ENCODE assay signal across 14 cellular contexts in the genomic region with DNA sequence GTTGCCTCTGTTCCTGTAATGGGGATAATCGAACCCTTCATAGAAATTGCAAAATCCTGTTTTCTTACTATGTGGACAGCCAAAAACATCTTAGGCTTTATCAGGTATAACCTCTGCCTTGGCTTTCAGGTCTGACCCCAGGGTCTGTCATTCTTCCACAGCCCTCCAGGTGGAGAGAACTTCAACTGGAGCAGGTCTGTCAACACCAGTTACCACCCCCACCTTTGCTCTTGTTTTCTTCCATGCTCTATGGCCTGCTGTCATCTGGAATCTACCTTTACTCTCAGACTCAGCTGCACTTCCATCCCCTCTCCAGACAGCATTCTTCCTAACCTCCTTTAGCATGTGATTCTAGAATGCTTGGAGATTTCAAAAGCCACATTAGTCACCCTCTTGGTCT. TPM values are rescaled to one million over a fixed set of nuclear protein-coding genes. Genes with fewer than 3 reads are reported as not detected.
DNase-seq lines count a peak whose midpoint lies in the region; ATAC-seq, FAIRE-seq and TF ChIP-seq lines count a peak whose summit lies in the region.
"Had no signal": no experiment of that assay in that cellular context is flagged by ENCODE, and none has a peak within 500 bp of the region (broad histone marks: within the 10 kb centered on the region; RNA-seq: fewer than 3 reads in every experiment).

No MANE protein-coding gene starts in this region.

- no peaks in the 10 kb centered on the region for H3K4me1 Mint-ChIP-seq in activated CD8-positive, alpha-beta T cell treated with anti-CD3 and anti-CD28 coated beads for 36 hours (ENCODE audit: low read depth)
- no peaks in the 10 kb centered on the region for H3K4me1 Mint-ChIP-seq in activated CD8-positive, alpha-beta T cell treated with anti-CD3 and anti-CD28 coated beads, Interleukin-2, amount 10 ng/mL, durations not matched to agents 7 days and 5 days (ENCODE audit: low read depth)
- H3K4me1 Mint-ChIP-seq in type B pancreatic cell (ENCODE audit: unreplicated experiment) = no peaks in the 10 kb centered on the region
- H3K4me1 Mint-ChIP-seq: activated CD4-positive, alpha-beta T cell treated with anti-CD3 and anti-CD28 coated beads for 36 hours had no signal

- TF ChIP-seq POLR2A in erythroblast (IDR thresholded peaks at IDR 0.05; ENCODE audit: low read length) (no peak), GM12892 (IDR thresholded peaks at IDR 0.05; ENCODE audit: low read depth, low read length) (no peak)

- POLR2A ChIA-PET in activated CD8-positive, alpha-beta T cell treated with anti-CD3 and anti-CD28 coated beads for 36 hours (lab: Charles Lee) = interaction anchor here (0.6 kb wide), 1 partner anchor 36 kb away, joined by 3 read pairs; no protein-coding TSS in a partner anchor
- POLR2A ChIA-PET in activated CD8-positive, alpha-beta T cell treated with anti-CD3 and anti-CD28 coated beads, Interleukin-2, amount 10 ng/mL, durations not matched to agents 7 days and 5 days (lab: Charles Lee) = no interaction called here
- POLR2A ChIA-PET in OCI-LY7 (lab: Charles Lee) = no interaction called here

- BruUV-seq in OCI-LY7 (replicated peaks; lab: Mats Ljungman, UMichigan) = no TSS peak

- H3K4me1 ChIP-seq in OCI-LY7 (ENCODE audit: insufficient read depth, low read length, poor library complexity, severe bottlenecking) = no peaks in the 10 kb centered on the region

- no peaks in the 10 kb centered on the region for H3K9me3 ChIP-seq in OCI-LY7 (ENCODE audit: low read length)

- intact Hi-C loops in activated CD8-positive, alpha-beta T cell treated with anti-CD3 and anti-CD28 coated beads for 36 hours (cut with micrococcal nuclease) = no loop called here
- intact Hi-C loops in OCI-LY7 (cut with micrococcal nuclease; ENCODE audit: unreplicated experiment) = no loop called here

- DNase-seq in activated CD8-positive, alpha-beta T cell treated with anti-CD3 and anti-CD28 coated beads for 36 hours = peak; percentile 14
- DNase-seq in activated CD8-positive, alpha-beta T cell treated with anti-CD3 and anti-CD28 coated beads, Interleukin-2, amount 10 ng/mL, durations not matched to agents 7 days and 5 days = no peak
- DNase-seq in OCI-LY7 (ENCODE audit: low spot score) (no peak), erythroblast (lab: John Stamatoyannopoulos, UW) (peak; percentile 20 to 23), type B pancreatic cell (ENCODE audit: extremely low spot score, unreplicated experiment) (no peak), kidney glomerular epithelial cell (lab: John Stamatoyannopoulos, UW) (no peak), GM12892 (ENCODE audit: insufficient read length) (no peak)
- DNase-seq: activated CD4-positive, alpha-beta T cell treated with anti-CD3 and anti-CD28 coated beads for 36 hours had no signal

- H3K27ac Mint-ChIP-seq in activated CD8-positive, alpha-beta T cell treated with anti-CD3 and anti-CD28 coated beads for 36 hours = no peak overlapping the region
- H3K27ac Mint-ChIP-seq in activated CD8-positive, alpha-beta T cell treated with anti-CD3 and anti-CD28 coated beads, Interleukin-2, amount 10 ng/mL, durations not matched to agents 7 days and 5 days = no peak overlapping the region
- H3K27ac Mint-ChIP-seq in type B pancreatic cell = no peak overlapping the region
- H3K27ac Mint-ChIP-seq: activated CD4-positive, alpha-beta T cell treated with anti-CD3 and anti-CD28 coated beads for 36 hours had no signal

- no peak for TF ChIP-seq CTCF in activated CD8-positive, alpha-beta T cell treated with anti-CD3 and anti-CD28 coated beads for 36 hours (IDR thresholded peaks at IDR 0.05)
- TF ChIP-seq CTCF in OCI-LY7 (conservative IDR thresholded peaks at IDR 0.05; ENCODE audit: low read length) (peak; percentile 19; the same call in 1 of the 2 replicates), type B pancreatic cell (conservative IDR thresholded peaks at IDR 0.05) (peak; percentile 25)

- no peak overlapping the region for H3K4me3 Mint-ChIP-seq in activated CD8-positive, alpha-beta T cell treated with anti-CD3 and anti-CD28 coated beads for 36 hours
- no peak overlapping the region for H3K4me3 Mint-ChIP-seq in activated CD8-positive, alpha-beta T cell treated with anti-CD3 and anti-CD28 coated beads, Interleukin-2, amount 10 ng/mL, durations not matched to agents 7 days and 5 days
- no peak overlapping the region for H3K4me3 Mint-ChIP-seq in type B pancreatic cell
- H3K4me3 Mint-ChIP-seq: activated CD4-positive, alpha-beta T cell treated with anti-CD3 and anti-CD28 coated beads for 36 hours had no signal

- H3K36me3 ChIP-seq in OCI-LY7 (ENCODE audit: insufficient read depth, low read length) = no peaks in the 10 kb centered on the region

- ATAC-seq in activated CD8-positive, alpha-beta T cell treated with anti-CD3 and anti-CD28 coated beads for 36 hours = no peak
- ATAC-seq in activated CD8-positive, alpha-beta T cell treated with anti-CD3 and anti-CD28 coated beads, Interleukin-2, amount 10 ng/mL, durations not matched to agents 7 days and 5 days = no peak
- ATAC-seq in HG02852 (IDR thresholded peaks at IDR 0.05; ENCODE audit: unreplicated experiment) = no peak
- ATAC-seq: activated CD4-positive, alpha-beta T cell treated with anti-CD3 and anti-CD28 coated beads for 36 hours had no signal

- H3K27me3 Mint-ChIP-seq in activated CD8-positive, alpha-beta T cell treated with anti-CD3 and anti-CD28 coated beads for 36 hours = no peaks in the 10 kb centered on the region
- H3K27me3 Mint-ChIP-seq in activated CD8-positive, alpha-beta T cell treated with anti-CD3 and anti-CD28 coated beads, Interleukin-2, amount 10 ng/mL, durations not matched to agents 7 days and 5 days (ENCODE audit: low read depth) = peaks cover 4% of the 10 kb centered on the region
- H3K27me3 Mint-ChIP-seq in type B pancreatic cell = no peaks in the 10 kb centered on the region
- H3K27me3 Mint-ChIP-seq: activated CD4-positive, alpha-beta T cell treated with anti-CD3 and anti-CD28 coated beads for 36 hours had no signal

- H3K27ac ChIP-seq in OCI-LY7 (ENCODE audit: low read depth, low read length, poor library complexity, severe bottlenecking) = no peak overlapping the region
- H3K27ac ChIP-seq: SK-N-MC had no signal

- H3K4me3 ChIP-seq in OCI-LY7 (ENCODE audit: low read depth, low read length, poor library complexity, severe bottlenecking) = no peak overlapping the region
- H3K4me3 ChIP-seq: SK-N-MC had no signal

- CTCF ChIA-PET in activated CD8-positive, alpha-beta T cell treated with anti-CD3 and anti-CD28 coated beads for 36 hours (lab: Charles Lee) = interaction anchor here (0.9 kb wide), 1 partner anchor 201 kb away, joined by 3 read pairs; no protein-coding TSS in a partner anchor
- CTCF ChIA-PET in activated CD8-positive, alpha-beta T cell treated with anti-CD3 and anti-CD28 coated beads, Interleukin-2, amount 10 ng/mL, durations not matched to agents 7 days and 5 days (lab: Charles Lee) = no interaction called here
- CTCF ChIA-PET in OCI-LY7 (lab: Charles Lee; ENCODE audit: unreplicated experiment) = no interaction called here

- H4K20me1 ChIP-seq in OCI-LY7 (ENCODE audit: insufficient read depth, low read length) = no peaks in the 10 kb centered on the region

- H3K79me2 ChIP-seq in OCI-LY7 (ENCODE audit: insufficient read depth, low read depth, low read length) = no peaks in the 10 kb centered on the region

- no peak for FAIRE-seq in GM12892 (lab: Jason Lieb, UNC)

- no peaks in the 10 kb centered on the region for H3K36me3 Mint-ChIP-seq in activated CD8-positive, alpha-beta T cell treated with anti-CD3 and anti-CD28 coated beads for 36 hours (ENCODE audit: low read depth)
- H3K36me3 Mint-ChIP-seq in activated CD8-positive, alpha-beta T cell treated with anti-CD3 and anti-CD28 coated beads, Interleukin-2, amount 10 ng/mL, durations not matched to agents 7 days and 5 days (ENCODE audit: low read depth) = no peaks in the 10 kb centered on the region
- H3K36me3 Mint-ChIP-seq in type B pancreatic cell = peaks cover 3% of the 10 kb centered on the region

- H3K9me2 ChIP-seq in OCI-LY7 (ENCODE audit: insufficient read depth, low read length) = no peaks in the 10 kb centered on the region

- no peak overlapping the region for H3K4me2 ChIP-seq in OCI-LY7 (ENCODE audit: low read length)

- H2AFZ ChIP-seq in OCI-LY7 (ENCODE audit: low read length) = no peak overlapping the region

- H3K9me3 Mint-ChIP-seq in activated CD8-positive, alpha-beta T cell treated with anti-CD3 and anti-CD28 coated beads for 36 hours = no peaks in the 10 kb centered on the region
- no peaks in the 10 kb centered on the region for H3K9me3 Mint-ChIP-seq in activated CD8-positive, alpha-beta T cell treated with anti-CD3 and anti-CD28 coated beads, Interleukin-2, amount 10 ng/mL, durations not matched to agents 7 days and 5 days (ENCODE audit: insufficient read depth)
- H3K9me3 Mint-ChIP-seq in type B pancreatic cell = no peaks in the 10 kb centered on the region

RNA-seq across cellular contexts. Expression of a gene that starts 10.4 kb away (rescaled TPM):
- not detected for total RNA-seq in activated CD8-positive, alpha-beta T cell treated with anti-CD3 and anti-CD28 coated beads for 36 hours
- not detected for total RNA-seq in activated CD8-positive, alpha-beta T cell treated with anti-CD3 and anti-CD28 coated beads, Interleukin-2, amount 10 ng/mL, durations not matched to agents 7 days and 5 days
- total RNA-seq in OCI-LY7 (2014; rRNA removed; shearing (Covaris generic)) = not detected in 2 replicates
- total RNA-seq in OCI-LY7 (2022) (not detected in 2 replicates), type B pancreatic cell (ENCODE audit: low replicate concordance) (not detected in 2 replicates)
- polyA plus RNA-seq in GM12892 (2012; ENCODE audit: missing spikeins) = 0.45 TPM
- total RNA-seq: activated CD4-positive, alpha-beta T cell treated with anti-CD3 and anti-CD28 coated beads for 36 hours; G401; NCI-H460; pulmonary artery endothelial cell; subcutaneous adipose tissue had no signal

RNA-seq across cellular contexts. Expression of a gene that starts 18.6 kb away (rescaled TPM):
- 10 to 100 TPM; 45.6 to 46.4 TPM for total RNA-seq in activated CD8-positive, alpha-beta T cell treated with anti-CD3 and anti-CD28 coated beads for 36 hours
- 10 to 100 TPM; 52.7 to 61.1 TPM for total RNA-seq in activated CD8-positive, alpha-beta T cell treated with anti-CD3 and anti-CD28 coated beads, Interleukin-2, amount 10 ng/mL, durations not matched to agents 7 days and 5 days
- 21.5 and 25.2 TPM in 2 replicates for total RNA-seq in OCI-LY7 (2014; rRNA removed; shearing (Covaris generic))
- total RNA-seq in OCI-LY7 (2022) (38.6 and 47.6 TPM in 2 replicates), type B pancreatic cell (ENCODE audit: low replicate concordance) (20.0 and 29.6 TPM in 2 replicates)
- 25.3 TPM for polyA plus RNA-seq in GM12892 (2012; ENCODE audit: missing spikeins)

RNA-seq across cellular contexts. Expression of a gene that starts 32.2 kb away (rescaled TPM):
- 1 to 10 TPM; 8.2 to 9.1 TPM for total RNA-seq in activated CD8-positive, alpha-beta T cell treated with anti-CD3 and anti-CD28 coated beads for 36 hours
- 10 to 100 TPM; 14.3 to 14.9 TPM for total RNA-seq in activated CD8-positive, alpha-beta T cell treated with anti-CD3 and anti-CD28 coated beads, Interleukin-2, amount 10 ng/mL, durations not matched to agents 7 days and 5 days
- 4.8 and 5.0 TPM in 2 replicates for total RNA-seq in OCI-LY7 (2014; rRNA removed; shearing (Covaris generic))
- total RNA-seq in OCI-LY7 (2022) (19.1 and 19.6 TPM in 2 replicates), type B pancreatic cell (ENCODE audit: low replicate concordance) (25.3 and 26.1 TPM in 2 replicates)
- 19.4 TPM for polyA plus RNA-seq in GM12892 (2012; ENCODE audit: missing spikeins)

RNA-seq across cellular contexts. Expression of a gene that starts 49.9 kb away (rescaled TPM):
- not detected for total RNA-seq in activated CD8-positive, alpha-beta T cell treated with anti-CD3 and anti-CD28 coated beads for 36 hours
- not detected for total RNA-seq in activated CD8-positive, alpha-beta T cell treated with anti-CD3 and anti-CD28 coated beads, Interleukin-2, amount 10 ng/mL, durations not matched to agents 7 days and 5 days
- total RNA-seq in OCI-LY7 (2014; rRNA removed; shearing (Covaris generic)) = not detected in 2 replicates
- total RNA-seq in OCI-LY7 (2022) (not detected in 2 replicates), type B pancreatic cell (ENCODE audit: low replicate concordance) (0.80 and 1.2 TPM in 2 replicates)
- polyA plus RNA-seq in GM12892 (2012; ENCODE audit: missing spikeins) = 0.13 TPM
- total RNA-seq: activated CD4-positive, alpha-beta T cell treated with anti-CD3 and anti-CD28 coated beads for 36 hours; NCI-H460 had no signal

Comparison
In these comparisons a context has a peak if more than half of its experiments do, and no peak if none do; other contexts are left out.
1. DNase-seq: peak in activated CD8-positive, alpha-beta T cell treated with anti-CD3 and anti-CD28 coated beads for 36 hours (single experiment) and erythroblast (2 of 2); none in activated CD8-positive, alpha-beta T cell treated with anti-CD3 and anti-CD28 coated beads, Interleukin-2, amount 10 ng/mL, durations not matched to agents 7 days and 5 days (single experiment), OCI-LY7 (single experiment), type B pancreatic cell (single experiment), kidney glomerular epithelial cell (single experiment) and GM12892 (single experiment).